In the genomic region with DNA sequence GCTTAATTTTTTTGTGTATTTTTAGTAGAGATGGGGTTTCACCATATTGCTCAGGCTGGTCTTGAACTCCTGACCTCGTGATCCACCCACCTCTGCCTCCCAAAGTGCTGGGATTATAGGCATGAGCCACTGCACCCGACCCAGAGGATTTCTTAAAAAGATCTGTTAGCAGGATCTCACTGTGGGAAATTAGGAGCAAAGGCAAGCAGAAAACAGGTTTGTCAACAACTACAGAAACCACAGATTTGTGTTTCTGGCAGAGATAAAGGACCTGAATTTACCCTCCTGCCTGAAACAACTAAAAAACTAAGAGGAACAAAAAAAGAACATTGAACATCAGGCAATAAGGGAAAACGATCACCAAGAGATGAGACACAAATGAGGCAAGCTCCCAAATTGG, we compare ENCODE assay signal across 2 cellular contexts. TPM values are rescaled to one million over a fixed set of nuclear protein-coding genes. Genes with fewer than 3 reads are reported as not detected.
"Had no signal": no experiment of that assay in that cellular context is flagged by ENCODE, and none has a peak within 500 bp of the region (broad histone marks: within the 10 kb centered on the region; RNA-seq: fewer than 3 reads in every experiment).

No MANE protein-coding gene starts in this region.

RNA-seq across cellular contexts. Expression of a gene that starts 1.9 kb away (rescaled TPM):
- total RNA-seq: lower lobe of right lung had no signal
- polyA plus RNA-seq: immature natural killer cell had no signal
